Comparison of ENCODE assay signal across 8 cellular contexts in genomic region chr14:78598046-78598652, GRCh38.
DNase-seq lines count a peak whose midpoint lies in the region; ATAC-seq and TF ChIP-seq lines count a peak whose summit lies in the region.

No MANE protein-coding gene starts in this region.

- no peaks in the 10 kb centered on the region for H3K36me3 Mint-ChIP-seq in mesothelial cell of epicardium

- no peak overlapping the region for H3K27ac ChIP-seq in C4-2B

- H3K27ac Mint-ChIP-seq in mesothelial cell of epicardium: no peak overlapping the region
- no peak overlapping the region for H3K27ac Mint-ChIP-seq in stimulated activated naive CD8-positive, alpha-beta T cell treated with anti-CD3 and anti-CD28 coated beads, Interleukin-15, amount 100 ng/mL, for 72 hours

- DNase-seq in NCI-H345 (lab: John Stamatoyannopoulos, UW): peak; percentile 65
- peak; percentile 8 for DNase-seq in activated CD4-positive, alpha-beta T cell treated with anti-CD3 and anti-CD28 coated beads, Interleukin-2, amount 50 U/mL, for 1 hour
- DNase-seq in epidermal melanocyte (ENCODE audit: insufficient read length, low spot score): peak; percentile 28
- DNase-seq in mesothelial cell of epicardium (ENCODE audit: low spot score in 2 of 2, unreplicated experiment in 2 of 2): peak; percentile 33 to 59
- peak; percentile 32 to 38 for DNase-seq in stimulated activated naive CD8-positive, alpha-beta T cell treated with anti-CD3 and anti-CD28 coated beads, Interleukin-15, amount 100 ng/mL, for 72 hours

- peaks cover 30% of the 10 kb centered on the region for H3K27me3 Mint-ChIP-seq in mesothelial cell of epicardium (ENCODE audit: low read depth)
- H3K27me3 Mint-ChIP-seq in stimulated activated naive CD8-positive, alpha-beta T cell treated with anti-CD3 and anti-CD28 coated beads, Interleukin-15, amount 100 ng/mL, for 72 hours: peaks cover 13% of the 10 kb centered on the region

- no peaks in the 10 kb centered on the region for H3K4me1 Mint-ChIP-seq in mesothelial cell of epicardium
- H3K4me1 Mint-ChIP-seq in stimulated activated naive CD8-positive, alpha-beta T cell treated with anti-CD3 and anti-CD28 coated beads, Interleukin-15, amount 100 ng/mL, for 72 hours: no peaks in the 10 kb centered on the region

- TF ChIP-seq CTCF in C4-2B (conservative IDR thresholded peaks at IDR 0.05) (peak; percentile 96), mesothelial cell of epicardium (IDR thresholded peaks at IDR 0.05; ENCODE audit: unreplicated experiment) (peak; percentile 87)

- H3K9me3 Mint-ChIP-seq in mesothelial cell of epicardium: no peaks in the 10 kb centered on the region
- H3K9me3 Mint-ChIP-seq in stimulated activated naive CD8-positive, alpha-beta T cell treated with anti-CD3 and anti-CD28 coated beads, Interleukin-15, amount 100 ng/mL, for 72 hours: no peaks in the 10 kb centered on the region

- H3K4me3 Mint-ChIP-seq in mesothelial cell of epicardium: no peak overlapping the region
- no peak overlapping the region for H3K4me3 Mint-ChIP-seq in stimulated activated naive CD8-positive, alpha-beta T cell treated with anti-CD3 and anti-CD28 coated beads, Interleukin-15, amount 100 ng/mL, for 72 hours

- ATAC-seq in GM18870 (IDR thresholded peaks at IDR 0.05; ENCODE audit: unreplicated experiment): peak; percentile 86
- peak; percentile 81 for ATAC-seq in HG03064 (IDR thresholded peaks at IDR 0.05; ENCODE audit: low read depth, unreplicated experiment)
- ATAC-seq in stimulated activated naive CD8-positive, alpha-beta T cell treated with anti-CD3 and anti-CD28 coated beads, Interleukin-15, amount 100 ng/mL, for 72 hours: peak; percentile 86

Comparison
In these comparisons a context has a peak if more than half of its experiments do, and no peak if none do; other contexts are left out.
1. DNase-seq: peak in every context shown above with its lines; median percentile 65 in NCI-H345; 46 in mesothelial cell of epicardium; 35 in stimulated activated naive CD8-positive, alpha-beta T cell treated with anti-CD3 and anti-CD28 coated beads, Interleukin-15, amount 100 ng/mL, for 72 hours; 28 in epidermal melanocyte; 8 in activated CD4-positive, alpha-beta T cell treated with anti-CD3 and anti-CD28 coated beads, Interleukin-2, amount 50 U/mL, for 1 hour.